8 cellular contexts compared by ENCODE assay signal in the genomic region with DNA sequence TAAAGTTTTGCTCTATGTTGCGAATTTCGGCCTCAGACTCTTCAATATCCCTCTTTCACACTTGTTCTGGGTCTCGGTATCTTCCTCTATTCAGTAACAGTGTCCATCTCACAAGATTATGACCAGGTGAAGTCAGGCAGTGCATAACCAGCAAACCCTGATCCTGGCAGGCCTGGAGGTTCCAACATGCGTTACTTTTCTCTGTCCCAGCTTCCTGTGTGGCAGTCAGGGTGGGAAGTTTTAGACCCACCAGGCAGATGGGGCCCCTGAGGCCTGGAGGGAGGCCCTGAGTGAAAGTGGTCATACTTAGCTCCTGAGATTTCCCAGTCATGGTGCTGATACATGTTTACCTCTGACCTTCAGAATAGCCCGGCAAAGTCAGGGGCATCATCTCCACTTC. TPM values are rescaled to one million over a fixed set of nuclear protein-coding genes. Genes with fewer than 3 reads are reported as not detected.
"Had no signal": no experiment of that assay in that cellular context is flagged by ENCODE, and none has a peak within 500 bp of the region (broad histone marks: within the 10 kb centered on the region; RNA-seq: fewer than 3 reads in every experiment).

No MANE protein-coding gene starts in this region.

- H3K27ac Mint-ChIP-seq: GM23338 had no signal

- DNase-seq: H9, HCEC 1CT, IMR-90 had no signal

- H3K9me3 Mint-ChIP-seq: GM23338, H9 had no signal

- H3K4me3 Mint-ChIP-seq: GM23338, H9 had no signal

- FAIRE-seq: H1, H54, HTR-8/SVneo, K562 had no signal

- H3K4me3 ChIP-seq: GM23338, K562 had no signal

RNA-seq across cellular contexts. Expression of a gene that starts 5.1 kb away (rescaled TPM):
- total RNA-seq: IMR-90, K562 had no signal
- polyA plus RNA-seq: IMR-90, K562 had no signal

RNA-seq across cellular contexts. Expression of a gene that starts 13.2 kb away (rescaled TPM):
- total RNA-seq: IMR-90, K562 had no signal
- polyA plus RNA-seq: IMR-90, K562 had no signal
